9 cellular contexts compared by ENCODE assay signal in genomic region chrX:77900688-77901087, GRCh38. TPM values are rescaled to one million over a fixed set of nuclear protein-coding genes. Genes with fewer than 3 reads are reported as not detected.
A peak's percentile ranks its signal among the peaks of the same experiment; 100 is the strongest.
DNase-seq lines count a peak whose midpoint lies in the region; ATAC-seq, FAIRE-seq and TF ChIP-seq lines count a peak whose summit lies in the region.
"Had no signal": no experiment of that assay in that cellular context is flagged by ENCODE, and none has a peak within 500 bp of the region (broad histone marks: within the 10 kb centered on the region; RNA-seq: fewer than 3 reads in every experiment).

No MANE protein-coding gene starts in this region.

- in situ Hi-C loops in HepG2 (cut with HindIII; ENCODE audit: extremely low pct_ligation_motif_present, low pct_unique_long_range_greater_than_20kb) = loop anchor here (25.0 kb wide), 1 partner anchor 212 kb away; the partner anchor contains the start of gene PGK1

- TF ChIP-seq RAD21 in HepG2 (CRISPR knock-in tag; IDR thresholded peaks at IDR 0.05) = no peak

- H2AFZ ChIP-seq in HepG2 (ENCODE audit: low read length) = no peak overlapping the region

- intact Hi-C loops in HepG2 (cut with micrococcal nuclease; ENCODE audit: unreplicated experiment) = no loop called here
- intact Hi-C loops in vagina (cut with DNase I) = no loop called here

- FAIRE-seq in HepG2 (lab: Jason Lieb, UNC) = no peak

- POLR2A ChIA-PET in HepG2 (lab: Yijun Ruan, JAX) = no interaction called here

- H3K9ac ChIP-seq in HepG2 (ENCODE audit: insufficient read depth, low read depth, low read length) = peak overlapping the region; percentile 86

- peak overlapping the region; percentile 68 for H3K4me2 ChIP-seq in HepG2 (ENCODE audit: low read depth, low read length)

- H3K27me3 Mint-ChIP-seq in stimulated activated naive CD8-positive, alpha-beta T cell treated with anti-CD3 and anti-CD28 coated beads, Interleukin-15, Interleukin-2, amounts not matched to agents 100 ng/mL and 50 ng/mL, for 24 hours = no peaks in the 10 kb centered on the region
- H3K27me3 Mint-ChIP-seq in activated naive CD8-positive, alpha-beta T cell treated with anti-CD3 and anti-CD28 coated beads, Interleukin-2, amount 50 U/mL, for 24 hours = no peaks in the 10 kb centered on the region

- peaks cover 35% of the 10 kb centered on the region for H3K36me3 Mint-ChIP-seq in stimulated activated naive CD8-positive, alpha-beta T cell treated with anti-CD3 and anti-CD28 coated beads, Interleukin-15, Interleukin-2, amounts not matched to agents 100 ng/mL and 50 ng/mL, for 24 hours (ENCODE audit: low read depth)
- H3K36me3 Mint-ChIP-seq in activated naive CD8-positive, alpha-beta T cell treated with anti-CD3 and anti-CD28 coated beads, Interleukin-2, amount 50 U/mL, for 24 hours (ENCODE audit: low read depth) = peaks cover 24% of the 10 kb centered on the region

- no peak for ATAC-seq in stimulated activated naive CD8-positive, alpha-beta T cell treated with anti-CD3 and anti-CD28 coated beads, Interleukin-15, Interleukin-2, amounts not matched to agents 100 U/mL and 50 U/mL, for 24 hours
- no peak for ATAC-seq in activated naive CD8-positive, alpha-beta T cell treated with anti-CD3 and anti-CD28 coated beads, Interleukin-2, amount 50 U/mL, for 24 hours
- ATAC-seq in HepG2 (no peak), HG03439 (IDR thresholded peaks at IDR 0.05; ENCODE audit: unreplicated experiment) (no peak), HG03159 (IDR thresholded peaks at IDR 0.05; ENCODE audit: unreplicated experiment) (no peak)

- H3K27ac ChIP-seq in HepG2 (ENCODE audit: extremely low read length, insufficient read depth, low read length) (peak overlapping the region; percentile 85), vagina (no peak overlapping the region)

- no peaks in the 10 kb centered on the region; a peak in 1 of 5 replicates for H3K27me3 ChIP-seq in HepG2 (ENCODE audit: control insufficient read depth in 1 of 2, insufficient read depth in 2 of 2, low read length in 2 of 2)
- no peaks in the 10 kb centered on the region for H3K27me3 ChIP-seq in vagina

- no peak for DNase-seq in stimulated activated naive CD8-positive, alpha-beta T cell treated with anti-CD3 and anti-CD28 coated beads, Interleukin-15, Interleukin-2, amounts not matched to agents 100 U/mL and 50 U/mL, for 24 hours
- no peak for DNase-seq in activated naive CD8-positive, alpha-beta T cell treated with anti-CD3 and anti-CD28 coated beads, Interleukin-2, amount 50 U/mL, for 24 hours
- no peak for DNase-seq in HepG2 (ENCODE audit: low spot score)
- DNase-seq in vagina (ENCODE audit: extremely low spot score in 2 of 2) = no peak
- no peak for DNase-seq in GM19240 (ENCODE audit: insufficient read length, low spot score)
- DNase-seq: NCI-H2081 treated with DMSO at 0.1 percent for 48 hours had no signal

- H4K20me1 ChIP-seq in HepG2 (ENCODE audit: insufficient read depth, low read length) = no peaks in the 10 kb centered on the region

- H3K4me1 ChIP-seq in HepG2 (ENCODE audit: insufficient read depth, low read length) (peaks cover 15% of the 10 kb centered on the region; the same call in 1 of the 2 replicates), vagina (no peaks in the 10 kb centered on the region)

- CTCF ChIA-PET in HepG2 (lab: Yijun Ruan, JAX; ENCODE audit: low intra/inter-chr PET ratio, low total read pairs) = no interaction called here

- TF ChIP-seq POLR2A in HepG2 (IDR thresholded peaks at IDR 0.05; ENCODE audit: insufficient read depth in 1 of 2, low read depth in 2 of 2, low read length in 2 of 2) (no peak), vagina (IDR thresholded peaks at IDR 0.05) (no peak)

- WGBS in HepG2 (ENCODE audit: low lambda C conversion rate) = 0% methylated on average over 1 of the region's 1 CpG

- H3K4me1 Mint-ChIP-seq in stimulated activated naive CD8-positive, alpha-beta T cell treated with anti-CD3 and anti-CD28 coated beads, Interleukin-15, Interleukin-2, amounts not matched to agents 100 ng/mL and 50 ng/mL, for 24 hours (ENCODE audit: low read depth) = peaks cover 23% of the 10 kb centered on the region
- H3K4me1 Mint-ChIP-seq in activated naive CD8-positive, alpha-beta T cell treated with anti-CD3 and anti-CD28 coated beads, Interleukin-2, amount 50 U/mL, for 24 hours = peaks cover 26% of the 10 kb centered on the region

- peak overlapping the region; percentile 93 for H3K27ac Mint-ChIP-seq in stimulated activated naive CD8-positive, alpha-beta T cell treated with anti-CD3 and anti-CD28 coated beads, Interleukin-15, Interleukin-2, amounts not matched to agents 100 ng/mL and 50 ng/mL, for 24 hours
- H3K27ac Mint-ChIP-seq in activated naive CD8-positive, alpha-beta T cell treated with anti-CD3 and anti-CD28 coated beads, Interleukin-2, amount 50 U/mL, for 24 hours = peak overlapping the region; percentile 89

- peak overlapping the region; percentile 95 for H3K4me3 Mint-ChIP-seq in stimulated activated naive CD8-positive, alpha-beta T cell treated with anti-CD3 and anti-CD28 coated beads, Interleukin-15, Interleukin-2, amounts not matched to agents 100 ng/mL and 50 ng/mL, for 24 hours
- peak overlapping the region; percentile 94 for H3K4me3 Mint-ChIP-seq in activated naive CD8-positive, alpha-beta T cell treated with anti-CD3 and anti-CD28 coated beads, Interleukin-2, amount 50 U/mL, for 24 hours

- peaks cover 29% of the 10 kb centered on the region for H3K79me2 ChIP-seq in HepG2 (ENCODE audit: insufficient read depth, low read length)

- H3K9me3 ChIP-seq in HepG2 (ENCODE audit: low read length) (no peaks in the 10 kb centered on the region), vagina (no peaks in the 10 kb centered on the region)

- TF ChIP-seq CTCF in HepG2 (CRISPR knock-in tag; IDR thresholded peaks at IDR 0.05) (no peak), vagina (IDR thresholded peaks at IDR 0.05) (no peak)

- no TSS peak for BruUV-seq in HepG2 (replicated peaks; lab: Mats Ljungman, UMichigan)

- peak overlapping the region; percentile 67 to 78 (median 70) for H3K4me3 ChIP-seq in HepG2 (replicated peaks in 1 of 3; ENCODE audit: insufficient read depth in 1 of 3, low read depth in 2 of 3, low read length in 3 of 3)
- H3K4me3 ChIP-seq in vagina = peak overlapping the region; percentile 47 to 51

- H3K36me3 ChIP-seq in HepG2 (replicated peaks in 1 of 2; ENCODE audit: control insufficient read depth in 1 of 2, insufficient read depth in 2 of 2, low read length in 2 of 2) = peaks cover 0 to 11% of the 10 kb centered on the region in 2 experiments; a peak in 1 of 5 replicates
- H3K36me3 ChIP-seq in vagina = peaks cover 0 to 13% of the 10 kb centered on the region in 2 donors

- TF ChIP-seq EP300 in HepG2 (IDR thresholded peaks at IDR 0.05; ENCODE audit: low read depth in 2 of 2, low read length in 2 of 2) (no peak), HepG2 (CRISPR knock-in tag; IDR thresholded peaks at IDR 0.05; ENCODE audit: borderline replicate concordance) (no peak)

- H3K9me3 Mint-ChIP-seq in stimulated activated naive CD8-positive, alpha-beta T cell treated with anti-CD3 and anti-CD28 coated beads, Interleukin-15, Interleukin-2, amounts not matched to agents 100 ng/mL and 50 ng/mL, for 24 hours = no peaks in the 10 kb centered on the region
- no peaks in the 10 kb centered on the region for H3K9me3 Mint-ChIP-seq in activated naive CD8-positive, alpha-beta T cell treated with anti-CD3 and anti-CD28 coated beads, Interleukin-2, amount 50 U/mL, for 24 hours

RNA-seq across cellular contexts. Expression of gene COX7B, which starts 1.4 kb away (rescaled TPM):
- 375 and 491 TPM in 2 replicates for total RNA-seq in HepG2 (2016; rRNA removed; fragmentation: Illumina TruSeq; extraction: Trizol)
- total RNA-seq in HepG2 (2016; cell fraction: cytosol; rRNA removed; fragmentation: Illumina TruSeq; extraction: Trizol; ENCODE audit: low read depth) = 79.5 and 96.7 TPM in 2 replicates
- total RNA-seq in HepG2 (2016; cell fraction: insoluble cytoplasmic fraction; rRNA removed; fragmentation: Illumina TruSeq; extraction: Trizol) = 390 and 556 TPM in 2 replicates
- total RNA-seq in HepG2 (2016; cell fraction: membrane; rRNA removed; fragmentation: Illumina TruSeq; extraction: Trizol) = 87.7 and 103 TPM in 2 replicates
- 112 and 126 TPM in 2 replicates for total RNA-seq in HepG2 (2016; cell fraction: nucleus; rRNA removed; fragmentation: Illumina TruSeq; extraction: Trizol)
- polyA plus RNA-seq in HepG2 (2011; rRNA removed) = 499 and 635 TPM in 2 replicates
- 497 and 599 TPM in 2 replicates for polyA plus RNA-seq in HepG2 (2011; cell fraction: cytosol; rRNA removed)
- 114 and 133 TPM in 2 replicates for polyA plus RNA-seq in HepG2 (2011; cell fraction: nucleus; rRNA removed)
- polyA plus RNA-seq in HepG2 (2012) = 282 and 340 TPM in 2 replicates
- 79.7 and 90.7 TPM in 2 replicates for polyA plus RNA-seq in HepG2 (2016; cell fraction: cytosol; fragmentation: Illumina TruSeq; extraction: Trizol; ENCODE audit: low read depth)
- polyA plus RNA-seq in HepG2 (2016; cell fraction: insoluble cytoplasmic fraction; fragmentation: Illumina TruSeq; extraction: Trizol; ENCODE audit: low read depth) = 485 TPM in 2 replicates
- 71.2 and 84.6 TPM in 2 replicates for polyA plus RNA-seq in HepG2 (2016; cell fraction: membrane; fragmentation: Illumina TruSeq; extraction: Trizol; ENCODE audit: low read depth)
- 208 and 216 TPM in 2 replicates for polyA plus RNA-seq in HepG2 (2016; cell fraction: nucleus; fragmentation: Illumina TruSeq; extraction: Trizol; ENCODE audit: insufficient read depth, low read depth)
- 54.2 and 348 TPM in 2 replicates for polyA minus RNA-seq in HepG2 (2011; rRNA and poly(A)+ RNA removed; ENCODE audit: low replicate concordance)
- polyA minus RNA-seq in HepG2 (2011; cell fraction: cytosol; rRNA and poly(A)+ RNA removed) = 59.8 and 70.3 TPM in 2 replicates
- polyA minus RNA-seq in HepG2 (2011; cell fraction: nucleus; rRNA and poly(A)+ RNA removed) = 29.9 and 37.2 TPM in 2 replicates
- total RNA-seq in vagina = 483 TPM

RNA-seq across cellular contexts. Expression of gene MAGT1, which starts 5.5 kb away (rescaled TPM):
- total RNA-seq in HepG2 (2016; rRNA removed; fragmentation: Illumina TruSeq; extraction: Trizol) (45.8 and 75.0 TPM in 2 replicates), vagina (39.3 TPM)
- total RNA-seq in HepG2 (2016; cell fraction: cytosol; rRNA removed; fragmentation: Illumina TruSeq; extraction: Trizol; ENCODE audit: low read depth) = 4.1 and 5.6 TPM in 2 replicates
- 48.0 and 80.6 TPM in 2 replicates for total RNA-seq in HepG2 (2016; cell fraction: insoluble cytoplasmic fraction; rRNA removed; fragmentation: Illumina TruSeq; extraction: Trizol)
- total RNA-seq in HepG2 (2016; cell fraction: membrane; rRNA removed; fragmentation: Illumina TruSeq; extraction: Trizol) = 15.5 and 19.9 TPM in 2 replicates
- 65.1 and 67.9 TPM in 2 replicates for total RNA-seq in HepG2 (2016; cell fraction: nucleus; rRNA removed; fragmentation: Illumina TruSeq; extraction: Trizol)
- 31.4 and 38.0 TPM in 2 replicates for polyA plus RNA-seq in HepG2 (2011; rRNA removed)
- polyA plus RNA-seq in HepG2 (2011; cell fraction: cytosol; rRNA removed) = 23.8 and 35.1 TPM in 2 replicates
- polyA plus RNA-seq in HepG2 (2011; cell fraction: nucleus; rRNA removed) = 8.3 and 11.1 TPM in 2 replicates
- 36.2 and 42.1 TPM in 2 replicates for polyA plus RNA-seq in HepG2 (2012)
- 3.0 and 3.1 TPM in 2 replicates for polyA plus RNA-seq in HepG2 (2016; cell fraction: cytosol; fragmentation: Illumina TruSeq; extraction: Trizol; ENCODE audit: low read depth)
- 25.3 and 26.9 TPM in 2 replicates for polyA plus RNA-seq in HepG2 (2016; cell fraction: insoluble cytoplasmic fraction; fragmentation: Illumina TruSeq; extraction: Trizol; ENCODE audit: low read depth)
- 8.6 and 10.5 TPM in 2 replicates for polyA plus RNA-seq in HepG2 (2016; cell fraction: membrane; fragmentation: Illumina TruSeq; extraction: Trizol; ENCODE audit: low read depth)
- polyA plus RNA-seq in HepG2 (2016; cell fraction: nucleus; fragmentation: Illumina TruSeq; extraction: Trizol; ENCODE audit: insufficient read depth, low read depth) = 49.7 TPM in 2 replicates
- polyA minus RNA-seq in HepG2 (2011; rRNA and poly(A)+ RNA removed; ENCODE audit: low replicate concordance) = 35.0 and 86.8 TPM in 2 replicates
- 47.7 and 57.0 TPM in 2 replicates for polyA minus RNA-seq in HepG2 (2011; cell fraction: cytosol; rRNA and poly(A)+ RNA removed)
- polyA minus RNA-seq in HepG2 (2011; cell fraction: nucleus; rRNA and poly(A)+ RNA removed) = 35.0 and 42.0 TPM in 2 replicates

RNA-seq across cellular contexts. Expression of gene ATP7A, which starts 9.8 kb away (rescaled TPM):
- total RNA-seq in HepG2 (2016; rRNA removed; fragmentation: Illumina TruSeq; extraction: Trizol) = 3.9 and 4.7 TPM in 2 replicates
- total RNA-seq in HepG2 (2016; cell fraction: cytosol; rRNA removed; fragmentation: Illumina TruSeq; extraction: Trizol; ENCODE audit: low read depth) = 0.62 and 1.1 TPM in 2 replicates
- total RNA-seq in HepG2 (2016; cell fraction: insoluble cytoplasmic fraction; rRNA removed; fragmentation: Illumina TruSeq; extraction: Trizol) = 4.0 TPM in 2 replicates
- total RNA-seq in HepG2 (2016; cell fraction: membrane; rRNA removed; fragmentation: Illumina TruSeq; extraction: Trizol) = 1.2 and 1.5 TPM in 2 replicates
- total RNA-seq in HepG2 (2016; cell fraction: nucleus; rRNA removed; fragmentation: Illumina TruSeq; extraction: Trizol) = 5.6 and 6.4 TPM in 2 replicates
- polyA plus RNA-seq in HepG2 (2011; rRNA removed) = 1.7 and 1.9 TPM in 2 replicates
- 0.90 and 1.6 TPM in 2 replicates for polyA plus RNA-seq in HepG2 (2011; cell fraction: cytosol; rRNA removed)
- 0.95 and 1.5 TPM in 2 replicates for polyA plus RNA-seq in HepG2 (2011; cell fraction: nucleus; rRNA removed)
- 2.1 and 2.6 TPM in 2 replicates for polyA plus RNA-seq in HepG2 (2012)
- polyA plus RNA-seq in HepG2 (2016; cell fraction: cytosol; fragmentation: Illumina TruSeq; extraction: Trizol; ENCODE audit: low read depth) = 0.10 and 0.34 TPM in 2 replicates
- polyA plus RNA-seq in HepG2 (2016; cell fraction: insoluble cytoplasmic fraction; fragmentation: Illumina TruSeq; extraction: Trizol; ENCODE audit: low read depth) = 1.1 and 1.5 TPM in 2 replicates
- 0.20 and 0.26 TPM in 2 replicates for polyA plus RNA-seq in HepG2 (2016; cell fraction: membrane; fragmentation: Illumina TruSeq; extraction: Trizol; ENCODE audit: low read depth)
- polyA plus RNA-seq in HepG2 (2016; cell fraction: nucleus; fragmentation: Illumina TruSeq; extraction: Trizol; ENCODE audit: insufficient read depth, low read depth) = 1.9 and 2.1 TPM in 2 replicates
- polyA minus RNA-seq in HepG2 (2011; rRNA and poly(A)+ RNA removed; ENCODE audit: low replicate concordance) = 4.5 and 25.7 TPM in 2 replicates
- 5.3 and 7.2 TPM in 2 replicates for polyA minus RNA-seq in HepG2 (2011; cell fraction: cytosol; rRNA and poly(A)+ RNA removed)
- polyA minus RNA-seq in HepG2 (2011; cell fraction: nucleus; rRNA and poly(A)+ RNA removed) = 10.4 and 12.1 TPM in 2 replicates
- total RNA-seq in vagina = 8.1 TPM
